ENCODE assay signal across 1 cellular context in genomic region chr3:98890960-98891910, GRCh38.
TF ChIP-seq lines count a peak whose summit lies in the region.

No MANE protein-coding gene starts in this region.

TF ChIP-seq in endothelial cell of umbilical vein, 7 proteins besides CTCF, POLR2A, EP300 and RAD21:
- TF ChIP-seq MAX (IDR thresholded peaks at IDR 0.05; ENCODE audit: insufficient read depth, insufficient read length) (no peak), POLR2AphosphoS5 (IDR thresholded peaks at IDR 0.05; ENCODE audit: insufficient read depth, low read depth, low read length) (no peak), JUN (IDR thresholded peaks at IDR 0.05; ENCODE audit: borderline replicate concordance, insufficient read depth, insufficient read length, low read depth) (no peak), GATA2 (IDR thresholded peaks at IDR 0.05; ENCODE audit: insufficient read depth, insufficient read length, low read depth, low read length) (no peak), FOS (IDR thresholded peaks at IDR 0.05; ENCODE audit: borderline replicate concordance, insufficient read depth, low read length) (no peak), MYC (IDR thresholded peaks at IDR 0.05; ENCODE audit: low read depth, low read length) (no peak), EZH2 (IDR thresholded peaks at IDR 0.05; ENCODE audit: borderline replicate concordance, low read depth, low read length, severe bottlenecking) (no peak)
TF ChIP-seq in endothelial cell of umbilical vein: peak in this region for 0.
